Comparison of ENCODE assay signal across 8 cellular contexts in genomic region chr7:111735661-111736323, GRCh38.
DNase-seq lines count a peak whose midpoint lies in the region; ATAC-seq and TF ChIP-seq lines count a peak whose summit lies in the region.

No MANE protein-coding gene starts in this region.

- TF ChIP-seq POLR2A in stomach (IDR thresholded peaks at IDR 0.05) = no peak

- H4K8ac ChIP-seq in mesendoderm (ENCODE audit: low read depth, low read length) = no peak overlapping the region

- H3K9me3 Mint-ChIP-seq in activated CD4-positive, alpha-beta T cell treated with anti-CD3 and anti-CD28 coated beads for 36 hours (ENCODE audit: low read depth) = no peaks in the 10 kb centered on the region

- H3K36me3 Mint-ChIP-seq in activated CD4-positive, alpha-beta T cell treated with anti-CD3 and anti-CD28 coated beads for 36 hours (ENCODE audit: low read depth) = no peaks in the 10 kb centered on the region

- no peak overlapping the region for H3K9ac ChIP-seq in mesendoderm (ENCODE audit: low read length)

- intact Hi-C loops in activated CD4-positive, alpha-beta T cell treated with anti-CD3 and anti-CD28 coated beads for 36 hours (cut with DNase I, micrococcal nuclease) = loop anchor here (2.0 to 10.0 kb wide), 4 partner anchors 91 to 1891 kb away; partner anchors contain the start of gene LRRN3 (in 1 of the 2)
- intact Hi-C loops in stomach (cut with DNase I; ENCODE audit: low total_unique reads) = loop anchor here (10.0 kb wide), 1 partner anchor 641 kb away; the partner anchor contains the start of gene LRRN3

- ATAC-seq in GM18867 (IDR thresholded peaks at IDR 0.05; ENCODE audit: unreplicated experiment) = peak; percentile 53
- ATAC-seq in HG03159 (IDR thresholded peaks at IDR 0.05; ENCODE audit: unreplicated experiment) = peak; percentile 69
- peak; percentile 44 for ATAC-seq in activated CD4-positive, alpha-beta T cell treated with anti-CD3 and anti-CD28 coated beads for 36 hours

- no peak overlapping the region for H4K5ac ChIP-seq in mesendoderm (ENCODE audit: low read length)

- H3K4me3 Mint-ChIP-seq in activated CD4-positive, alpha-beta T cell treated with anti-CD3 and anti-CD28 coated beads for 36 hours = no peak overlapping the region

- CTCF ChIA-PET in BJ (lab: Yijun Ruan, JAX) = interaction anchor here (0.6 to 1.5 kb wide), 11 partner anchors 11 to 760 kb away, joined by 3 to 8 read pairs (median 3); no protein-coding TSS in a partner anchor
- CTCF ChIA-PET in activated CD4-positive, alpha-beta T cell treated with anti-CD3 and anti-CD28 coated beads for 36 hours (lab: Charles Lee) = interaction anchor here (0.7 to 1.5 kb wide), 8 partner anchors 9 to 760 kb away, joined by 3 to 6 read pairs (median 4); no protein-coding TSS in a partner anchor

- H3K9me3 ChIP-seq in stomach = no peaks in the 10 kb centered on the region

- no peak overlapping the region for H3K18ac ChIP-seq in mesendoderm (ENCODE audit: low read length)

- H3K27me3 ChIP-seq in BJ (ENCODE audit: control insufficient read depth, insufficient read depth, low read length) = no peaks in the 10 kb centered on the region
- H3K27me3 ChIP-seq in mesendoderm (ENCODE audit: insufficient read depth, low read length, poor library complexity) = no peaks in the 10 kb centered on the region
- H3K27me3 ChIP-seq in stomach = no peaks in the 10 kb centered on the region

- POLR2A ChIA-PET in BJ (lab: Charles Lee) = no interaction called here
- POLR2A ChIA-PET in activated CD4-positive, alpha-beta T cell treated with anti-CD3 and anti-CD28 coated beads for 36 hours (lab: Charles Lee) = no interaction called here

- H3K27ac ChIP-seq in mesendoderm (ENCODE audit: low read depth, low read length) (no peak overlapping the region), stomach (no peak overlapping the region)

- no peaks in the 10 kb centered on the region for H3K79me1 ChIP-seq in mesendoderm (ENCODE audit: low read length)

- WGBS in mesendoderm (ENCODE audit: extremely low coverage, insufficient coverage, low lambda C conversion rate) = no CpG with 5 or more reads among the region's 7 CpGs
- WGBS in stomach, 5 donors = 29 to 34% (median 32%) methylated on average over 7 of the region's 7 CpGs

- H3K27me3 Mint-ChIP-seq in activated CD4-positive, alpha-beta T cell treated with anti-CD3 and anti-CD28 coated beads for 36 hours = peaks cover 4% of the 10 kb centered on the region

- H2BK120ac ChIP-seq in mesendoderm (ENCODE audit: low read depth, low read length) = no peak overlapping the region

- TF ChIP-seq CTCF in BJ (IDR thresholded peaks at IDR 0.05; ENCODE audit: insufficient read depth, low read depth, low read length) (peak; percentile 75), stomach (IDR thresholded peaks at IDR 0.05) (peak in 5 of 7 experiments; percentile 44 to 81 (median 79))

- no peaks in the 10 kb centered on the region for H3K4me1 Mint-ChIP-seq in activated CD4-positive, alpha-beta T cell treated with anti-CD3 and anti-CD28 coated beads for 36 hours

- H3K4ac ChIP-seq in mesendoderm (ENCODE audit: low read depth, low read length) = no peak overlapping the region

- H3K36me3 ChIP-seq in BJ (ENCODE audit: control insufficient read depth, insufficient read depth, low read length) = no peaks in the 10 kb centered on the region
- peaks cover 8% of the 10 kb centered on the region for H3K36me3 ChIP-seq in mesendoderm (ENCODE audit: control insufficient read depth, insufficient read depth, low read length)
- H3K36me3 ChIP-seq in stomach = peaks cover 0 to 30% (median 25%) of the 10 kb centered on the region in 4 donors

- H3K23ac ChIP-seq in mesendoderm (ENCODE audit: low read length) = no peak overlapping the region

- no peak overlapping the region for H3K27ac Mint-ChIP-seq in activated CD4-positive, alpha-beta T cell treated with anti-CD3 and anti-CD28 coated beads for 36 hours

- H2BK5ac ChIP-seq in mesendoderm (ENCODE audit: low read length) = no peak overlapping the region

- no peak overlapping the region for H2BK15ac ChIP-seq in mesendoderm (replicated peaks; ENCODE audit: low read depth)

- no peak overlapping the region for H3K4me2 ChIP-seq in mesendoderm (ENCODE audit: low read length)

- TF ChIP-seq EP300 in stomach (IDR thresholded peaks at IDR 0.05) = no peak

- H2AK5ac ChIP-seq in mesendoderm (ENCODE audit: low read length) = no peak overlapping the region

- H3K4me3 ChIP-seq in BJ (ENCODE audit: low read depth, low read length) (no peak overlapping the region), mesendoderm (ENCODE audit: low read length) (no peak overlapping the region), stomach (no peak overlapping the region)

- H3K56ac ChIP-seq in mesendoderm (ENCODE audit: low read length) = no peak overlapping the region

- DNase-seq in BJ (ENCODE audit: low read depth) (no peak), NCI-H2227 (lab: John Stamatoyannopoulos, UW; ENCODE audit: unreplicated experiment) (peak; percentile 86), mesendoderm (peak; percentile 76), stomach (peak; percentile 47)
- peak; percentile 61 for DNase-seq in activated CD4-positive, alpha-beta T cell treated with anti-CD3 and anti-CD28 coated beads for 36 hours
- DNase-seq in effector CD8-positive, alpha-beta T cell (lab: John Stamatoyannopoulos, UW) = peak; percentile 27

- no peaks in the 10 kb centered on the region for H3K4me1 ChIP-seq in mesendoderm (ENCODE audit: control insufficient read depth, low read depth, low read length)
- H3K4me1 ChIP-seq in stomach = no peaks in the 10 kb centered on the region

- no peaks in the 10 kb centered on the region for H3K79me2 ChIP-seq in mesendoderm (ENCODE audit: control insufficient read depth, insufficient read depth, low read length)
